9 cellular contexts compared by ENCODE assay signal in the genomic region with DNA sequence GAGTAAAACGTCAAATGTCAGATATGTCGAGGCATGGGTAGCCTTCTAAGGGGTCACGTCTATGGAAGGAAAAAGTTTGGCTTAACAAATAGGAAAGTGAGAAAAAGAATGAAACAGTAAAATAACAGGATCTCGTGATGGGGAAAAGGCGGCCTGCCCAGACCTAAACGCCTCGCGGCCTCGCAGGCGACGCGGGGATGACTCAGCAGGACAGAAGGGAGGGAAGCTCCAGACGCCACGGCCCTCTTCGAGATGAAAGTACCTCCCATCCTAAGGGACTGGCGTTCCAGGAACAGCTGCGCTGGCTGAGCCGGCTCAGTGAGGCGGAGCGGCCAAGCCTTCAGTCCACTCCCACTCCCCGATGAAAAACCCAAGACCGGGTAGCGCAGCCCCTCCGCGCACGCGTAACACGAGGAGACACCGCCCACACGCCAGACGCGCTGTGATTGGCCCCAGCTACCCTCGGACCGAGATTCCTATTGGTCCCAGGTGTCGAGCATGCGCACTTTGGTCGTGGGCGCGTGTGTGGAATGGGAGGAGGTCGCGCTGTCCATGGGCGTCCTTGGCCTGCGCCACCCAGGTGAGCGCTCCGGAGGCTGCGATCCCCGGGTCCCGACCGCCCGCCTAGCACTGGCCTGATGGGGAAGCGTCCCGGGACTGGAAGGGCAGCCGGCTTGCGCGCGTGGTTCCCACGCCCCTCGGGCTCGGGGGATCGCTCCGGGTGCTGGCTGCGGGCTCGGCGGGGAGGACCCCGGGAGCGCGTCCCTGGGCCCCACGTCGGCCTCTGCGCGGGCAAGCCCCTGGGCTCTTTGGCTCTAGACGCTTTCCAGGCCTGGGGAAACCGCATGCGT.
DNase-seq lines count a peak whose midpoint lies in the region; ATAC-seq, FAIRE-seq and TF ChIP-seq lines count a peak whose summit lies in the region.
"Had no signal": no experiment of that assay in that cellular context is flagged by ENCODE, and none has a peak within 500 bp of the region (broad histone marks: within the 10 kb centered on the region; RNA-seq: fewer than 3 reads in every experiment).

No MANE protein-coding gene starts in this region.

- FAIRE-seq in D721Med (lab: Jason Lieb, UNC): no peak
- FAIRE-seq: TTC549 had no signal

- peak overlapping the region; percentile 86 for H3K27ac ChIP-seq in VCaP

- DNase-seq in COLO829 (ENCODE audit: low spot score) (peak; percentile 89), LoVo (ENCODE audit: low spot score) (peak; percentile 87), T47D (ENCODE audit: low read depth in 1 of 2, low spot score in 1 of 2) (peak; percentile 87 to 99), iPS-NIHi7 (ENCODE audit: extremely low spot score) (peak; percentile 87), D721Med (ENCODE audit: insufficient read length, low spot score) (no peak)
- DNase-seq in stimulated activated CD4-positive, alpha-beta T cell treated with anti-CD3 and anti-CD28 coated beads, Interleukin-12 subunit alpha, Interleukin-12 subunit beta, amount 100 ng/mL, for 48 hours (ENCODE audit: low read depth in 2 of 3, low spot score in 1 of 3): peak; percentile 72 to 81 (median 76)

- no peak for TF ChIP-seq CTCF in VCaP (conservative IDR thresholded peaks at IDR 0.05)
- no peak for TF ChIP-seq CTCF in D721Med (IDR thresholded peaks at IDR 0.05; ENCODE audit: insufficient read depth, missing control alignments)

- in situ Hi-C loops in T47D (cut with HindIII; ENCODE audit: low pct_unique_long_range_greater_than_20kb, low sequenced_read_pairs): no loop called here

- ATAC-seq in GM21529 (IDR thresholded peaks at IDR 0.05; ENCODE audit: unreplicated experiment): peak; percentile 94
